In genomic region chr10:21524526-21525366, GRCh38 we compare ENCODE assay signal across 8 cellular contexts. TPM values are rescaled to one million over a fixed set of nuclear protein-coding genes. Genes with fewer than 3 reads are reported as not detected.
DNase-seq lines count a peak whose midpoint lies in the region; ATAC-seq and TF ChIP-seq lines count a peak whose summit lies in the region.

No MANE protein-coding gene starts in this region.

- H3K4me2 ChIP-seq in fibroblast of lung (ENCODE audit: extremely low read depth, insufficient read depth, low read length) (peak overlapping the region; percentile 94), osteoblast (ENCODE audit: insufficient read depth, low read length) (peak overlapping the region; percentile 92)

- H3K9ac ChIP-seq in fibroblast of lung (ENCODE audit: insufficient read depth, low read length): no peak overlapping the region

- H3K4me1 ChIP-seq in fibroblast of lung (ENCODE audit: control insufficient read depth, extremely low read depth, insufficient read depth, low read length) (no peaks in the 10 kb centered on the region), osteoblast (ENCODE audit: insufficient read depth, low read length) (peaks cover 8% of the 10 kb centered on the region)

- no peaks in the 10 kb centered on the region for H3K36me3 ChIP-seq in fibroblast of lung (ENCODE audit: control insufficient read depth, insufficient read depth, low read length)
- H3K36me3 ChIP-seq in osteoblast (ENCODE audit: insufficient read depth, low read length): no peaks in the 10 kb centered on the region

- H3K79me2 ChIP-seq in fibroblast of lung (ENCODE audit: control insufficient read depth, insufficient read depth, low read length) (no peaks in the 10 kb centered on the region), osteoblast (ENCODE audit: insufficient read depth, low read length) (no peaks in the 10 kb centered on the region)

- peak overlapping the region; percentile 93 for H3K27ac ChIP-seq in fibroblast of lung (ENCODE audit: insufficient read depth, low read length)
- peak overlapping the region; percentile 66 for H3K27ac ChIP-seq in osteoblast (ENCODE audit: low read depth, low read length)

- H3K27me3 ChIP-seq in fibroblast of lung (ENCODE audit: control insufficient read depth, insufficient read depth, low read length): no peaks in the 10 kb centered on the region
- no peaks in the 10 kb centered on the region for H3K27me3 ChIP-seq in osteoblast (ENCODE audit: insufficient read depth, low read length)

- H2AFZ ChIP-seq in fibroblast of lung (ENCODE audit: low read length) (peak overlapping the region; percentile 79), osteoblast (ENCODE audit: low read length) (peak overlapping the region; percentile 94)

- 0 out of 3 replicates have a peak, but pooled peaks have one; percentile 0 for ATAC-seq in SK-N-SH treated with all-trans-retinoic acid at 6 μM for 48 hours

- DNase-seq in A172 (ENCODE audit: low spot score) (peak; percentile 22), fibroblast of lung (ENCODE audit: low read depth in 2 of 2) (peak; percentile 68 to 85), osteoblast (ENCODE audit: insufficient read length, low spot score, missing footprints) (peak; percentile 56), COR-L47 (lab: John Stamatoyannopoulos, UW) (no peak), NCI-H2196 (lab: John Stamatoyannopoulos, UW; ENCODE audit: unreplicated experiment) (no peak), NCI-H774 (lab: John Stamatoyannopoulos, UW) (no peak)

- no peaks in the 10 kb centered on the region for H4K20me1 ChIP-seq in fibroblast of lung (ENCODE audit: control insufficient read depth, extremely low read depth, insufficient read depth, low read length)
- H4K20me1 ChIP-seq in osteoblast (ENCODE audit: insufficient read depth, low read length): no peaks in the 10 kb centered on the region

- TF ChIP-seq CTCF in fibroblast of lung (conservative IDR thresholded peaks at IDR 0.05 in 1 of 2, IDR thresholded peaks at IDR 0.05 in 1 of 2; ENCODE audit: low read depth in 1 of 2, low read length in 2 of 2) (no peak), osteoblast (IDR thresholded peaks at IDR 0.05; ENCODE audit: extremely low read depth, low read depth, low read length) (no peak)

- H3K9me3 ChIP-seq in fibroblast of lung (ENCODE audit: control insufficient read depth, insufficient read depth, low read depth, low read length) (no peaks in the 10 kb centered on the region), osteoblast (ENCODE audit: low read depth, low read length) (no peaks in the 10 kb centered on the region)

- peak overlapping the region; percentile 42 for H3K4me3 ChIP-seq in GM08714 (ENCODE audit: low read length)
- H3K4me3 ChIP-seq in fibroblast of lung (replicated peaks in 1 of 4; ENCODE audit: control extremely low read depth in 1 of 4, insufficient read depth in 1 of 4, low read depth in 3 of 4, low read length in 4 of 4): peak overlapping the region; percentile 54 to 75 (median 66)
- H3K4me3 ChIP-seq in osteoblast (ENCODE audit: insufficient read depth, low read length): peak overlapping the region; percentile 82

TF ChIP-seq in SK-N-SH treated with all-trans-retinoic acid at 6 μM for 48 hours, 23 proteins besides CTCF, POLR2A, EP300 and RAD21:
- TF ChIP-seq CSDC2 (CRISPR knock-in tag; IDR thresholded peaks at IDR 0.05): no peak
- TF ChIP-seq OSR1 (CRISPR knock-in tag; IDR thresholded peaks at IDR 0.05): no peak
- TF ChIP-seq ARNTL (CRISPR knock-in tag; IDR thresholded peaks at IDR 0.05; ENCODE audit: borderline replicate concordance, low read depth): no peak
- no peak for TF ChIP-seq PPARA (CRISPR knock-in tag; IDR thresholded peaks at IDR 0.05; ENCODE audit: borderline replicate concordance)
- TF ChIP-seq BACH2 (CRISPR knock-in tag; IDR thresholded peaks at IDR 0.05; ENCODE audit: borderline replicate concordance): no peak
- TF ChIP-seq ZC3H10 (CRISPR knock-in tag; IDR thresholded peaks at IDR 0.05): no peak
- no peak for TF ChIP-seq ZFP30 (CRISPR knock-in tag; IDR thresholded peaks at IDR 0.05)
- TF ChIP-seq, protein P1, sequence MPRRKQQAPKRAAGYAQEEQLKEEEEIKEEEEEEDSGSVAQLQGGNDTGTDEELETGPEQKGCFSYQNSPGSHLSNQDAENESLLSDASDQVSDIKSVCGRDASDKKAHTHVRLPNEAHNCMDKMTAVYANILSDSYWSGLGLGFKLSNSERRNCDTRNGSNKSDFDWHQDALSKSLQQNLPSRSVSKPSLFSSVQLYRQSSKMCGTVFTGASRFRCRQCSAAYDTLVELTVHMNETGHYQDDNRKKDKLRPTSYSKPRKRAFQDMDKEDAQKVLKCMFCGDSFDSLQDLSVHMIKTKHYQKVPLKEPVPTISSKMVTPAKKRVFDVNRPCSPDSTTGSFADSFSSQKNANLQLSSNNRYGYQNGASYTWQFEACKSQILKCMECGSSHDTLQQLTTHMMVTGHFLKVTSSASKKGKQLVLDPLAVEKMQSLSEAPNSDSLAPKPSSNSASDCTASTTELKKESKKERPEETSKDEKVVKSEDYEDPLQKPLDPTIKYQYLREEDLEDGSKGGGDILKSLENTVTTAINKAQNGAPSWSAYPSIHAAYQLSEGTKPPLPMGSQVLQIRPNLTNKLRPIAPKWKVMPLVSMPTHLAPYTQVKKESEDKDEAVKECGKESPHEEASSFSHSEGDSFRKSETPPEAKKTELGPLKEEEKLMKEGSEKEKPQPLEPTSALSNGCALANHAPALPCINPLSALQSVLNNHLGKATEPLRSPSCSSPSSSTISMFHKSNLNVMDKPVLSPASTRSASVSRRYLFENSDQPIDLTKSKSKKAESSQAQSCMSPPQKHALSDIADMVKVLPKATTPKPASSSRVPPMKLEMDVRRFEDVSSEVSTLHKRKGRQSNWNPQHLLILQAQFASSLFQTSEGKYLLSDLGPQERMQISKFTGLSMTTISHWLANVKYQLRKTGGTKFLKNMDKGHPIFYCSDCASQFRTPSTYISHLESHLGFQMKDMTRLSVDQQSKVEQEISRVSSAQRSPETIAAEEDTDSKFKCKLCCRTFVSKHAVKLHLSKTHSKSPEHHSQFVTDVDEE (CRISPR knock-in tag; IDR thresholded peaks at IDR 0.05): no peak
- TF ChIP-seq RARB (CRISPR knock-in tag; IDR thresholded peaks at IDR 0.05): no peak

RNA-seq across cellular contexts. Expression of gene SKIDA1, which starts 0.7 kb away (rescaled TPM):
- 0.53 and 2.4 TPM in 2 replicates for total RNA-seq in A172 (2014; rRNA removed; shearing (Covaris generic))
- 0.50 and 0.51 TPM in 2 replicates for total RNA-seq in fibroblast of lung
- 0.28 and 0.49 TPM in 2 replicates for polyA plus RNA-seq in fibroblast of lung
- polyA plus RNA-seq in fibroblast of lung (2012): 0.16 and 0.73 TPM in 2 replicates
- polyA minus RNA-seq in fibroblast of lung (ENCODE audit: low replicate concordance): 0.15 and 1.1 TPM in 2 replicates
- 0.29 and 0.36 TPM in 2 replicates for total RNA-seq in osteoblast

RNA-seq across cellular contexts. Expression of gene MLLT10, which starts 9.3 kb away (rescaled TPM):
- 22.7 and 26.0 TPM in 2 replicates for total RNA-seq in A172 (2014; rRNA removed; shearing (Covaris generic))
- 33.1 and 56.3 TPM in 2 replicates for total RNA-seq in fibroblast of lung
- 25.1 and 25.6 TPM in 2 replicates for polyA plus RNA-seq in fibroblast of lung
- polyA plus RNA-seq in fibroblast of lung (2012): 12.8 and 14.0 TPM in 2 replicates
- polyA minus RNA-seq in fibroblast of lung (ENCODE audit: low replicate concordance): 12.3 and 26.8 TPM in 2 replicates
- total RNA-seq in osteoblast: 37.6 and 44.8 TPM in 2 replicates

Comparison
In these comparisons a context has a peak if more than half of its experiments do, and no peak if none do; other contexts are left out.
1. DNase-seq: peak in A172 (single experiment), fibroblast of lung (2 of 2) and osteoblast (single experiment); none in COR-L47 (single experiment), NCI-H2196 (single experiment) and NCI-H774 (single experiment).
2. Peak in every context shown above with its lines, with median percentiles within 50 percentile points of each other: H3K4me3 ChIP-seq.